Comparison of ENCODE assay signal across 13 cellular contexts in the genomic region with DNA sequence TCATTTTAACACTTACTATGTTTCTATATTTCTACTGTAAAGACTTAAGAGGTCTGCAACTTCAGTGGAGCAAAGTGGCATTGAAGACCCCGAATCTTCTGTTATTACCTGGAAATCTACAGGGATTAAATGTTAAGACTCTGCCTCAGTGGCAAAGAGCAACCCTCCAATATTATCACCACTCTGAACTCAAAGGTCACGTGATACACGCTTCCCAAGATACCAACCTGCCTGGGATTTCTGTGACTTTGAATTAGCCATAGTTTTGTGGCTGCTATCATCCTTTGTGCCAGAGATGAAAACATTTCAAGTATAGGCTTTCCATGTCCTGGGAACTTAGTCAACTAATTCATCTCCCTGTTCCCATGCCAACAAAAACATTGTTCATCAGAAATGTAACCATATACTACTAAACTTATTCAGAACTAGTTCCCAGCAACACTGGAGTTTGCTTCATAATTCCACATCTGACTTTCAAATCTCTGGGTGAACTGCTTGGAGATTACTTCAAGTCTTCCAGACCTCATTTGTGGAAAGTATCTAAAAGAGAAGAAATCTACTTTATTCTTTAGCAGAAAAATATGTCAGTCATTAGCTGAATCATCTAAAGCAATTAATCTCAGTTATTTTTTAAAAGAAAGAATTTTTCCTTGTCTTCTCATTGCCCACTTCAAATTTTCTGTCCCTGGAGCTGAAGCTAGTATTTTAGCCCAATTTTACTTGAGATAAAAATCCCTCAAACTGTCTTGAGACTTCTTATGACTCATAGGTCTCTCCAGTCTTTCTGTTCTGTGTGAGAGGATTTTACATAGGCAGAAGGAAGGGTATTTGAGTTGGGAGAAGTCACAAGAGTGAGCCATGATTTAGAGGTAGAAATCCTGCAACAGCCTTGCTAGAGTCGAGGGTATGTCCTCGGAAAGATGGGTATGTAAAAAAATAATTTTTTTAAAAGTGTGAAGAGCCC.
DNase-seq lines count a peak whose midpoint lies in the region; ATAC-seq, FAIRE-seq and TF ChIP-seq lines count a peak whose summit lies in the region.
"Had no signal": no experiment of that assay in that cellular context is flagged by ENCODE, and none has a peak within 500 bp of the region (broad histone marks: within the 10 kb centered on the region; RNA-seq: fewer than 3 reads in every experiment).

No MANE protein-coding gene starts in this region.

- no peak for TF ChIP-seq EP300 in K562 (IDR thresholded peaks at IDR 0.05; ENCODE audit: low read length)

- no peaks in the 10 kb centered on the region for H3K27me3 Mint-ChIP-seq in CD4-positive, alpha-beta T cell

- no peaks in the 10 kb centered on the region for H3K9me3 Mint-ChIP-seq in CD4-positive, alpha-beta T cell

- H3K4me3 Mint-ChIP-seq in CD4-positive, alpha-beta T cell, result no peak overlapping the region

- H4K20me1 ChIP-seq in K562 (replicated peaks; ENCODE audit: control insufficient read depth, insufficient read depth, low read length), result no peaks in the 10 kb centered on the region

- H3K9me3 ChIP-seq in K562 (replicated peaks; ENCODE audit: control insufficient read depth, insufficient read depth, low read depth, low read length) (no peaks in the 10 kb centered on the region; the same call in 1 of the 2 replicates), left lung (no peaks in the 10 kb centered on the region)
- no peaks in the 10 kb centered on the region for H3K9me3 ChIP-seq in CD4-positive, alpha-beta T cell (ENCODE audit: control insufficient read depth, low read length)
- H3K9me3 ChIP-seq: tibial nerve had no signal

- H3K4me2 ChIP-seq in K562 (ENCODE audit: insufficient read depth, low read length), result no peak overlapping the region
- H3K4me2 ChIP-seq: PC-9 had no signal

- TF ChIP-seq RAD21 in K562 (CRISPR knock-in tag; conservative IDR thresholded peaks at IDR 0.05 in 1 of 2, IDR thresholded peaks at IDR 0.05 in 1 of 2), result no peak

- H3K27ac ChIP-seq in K562 (ENCODE audit: extremely low read depth, low read depth, low read length) (no peak overlapping the region), left lung (no peak overlapping the region)
- no peak overlapping the region for H3K27ac ChIP-seq in CD4-positive, alpha-beta T cell (ENCODE audit: low read depth, low read length)
- H3K27ac ChIP-seq: PC-9, tibial nerve had no signal

- FAIRE-seq in K562 (lab: Jason Lieb, UNC), result no peak

- CTCF ChIA-PET in K562 (lab: Yijun Ruan, JAX; ENCODE audit: low intra/inter-chr PET ratio), result no interaction called here
- CTCF ChIA-PET in CD4-positive, alpha-beta T cell (lab: Charles Lee), result no interaction called here

- BruUV-seq in K562 (replicated peaks; lab: Mats Ljungman, UMichigan), result no TSS peak

- no peaks in the 10 kb centered on the region for H3K36me3 ChIP-seq in K562 (ENCODE audit: control insufficient read depth, insufficient read depth, low read length)
- peaks cover 0 to 1% of the 10 kb centered on the region in 2 donors for H3K36me3 ChIP-seq in left lung

- H3K27ac Mint-ChIP-seq in CD4-positive, alpha-beta T cell, result no peak overlapping the region

- H3K4me3 ChIP-seq in K562 (no peak overlapping the region), lower leg skin (ENCODE audit: low read depth, poor library complexity, severe bottlenecking) (no peak overlapping the region), left lung (no peak overlapping the region)
- H3K4me3 ChIP-seq: PC-9, tibial nerve had no signal

- no peaks in the 10 kb centered on the region for H3K9me1 ChIP-seq in K562 (ENCODE audit: control insufficient read depth, insufficient read depth, low read length)

- TF ChIP-seq POLR2A in K562 (conservative IDR thresholded peaks at IDR 0.05) (no peak), lower leg skin (IDR thresholded peaks at IDR 0.05) (no peak)

- intact Hi-C loops in left ventricle myocardium superior (cut with micrococcal nuclease), result no loop called here
- intact Hi-C loops in Right ventricle myocardium inferior (cut with DNase I), result no loop called here
- intact Hi-C loops in K562 (cut with micrococcal nuclease), result no loop called here
- intact Hi-C loops in CD4-positive, alpha-beta T cell (cut with DNase I, micrococcal nuclease), result no loop called here
- intact Hi-C loops in lower leg skin (cut with DNase I; ENCODE audit: low total_unique reads), result no loop called here
- intact Hi-C loops in left lung (cut with DNase I), result no loop called here

- H3K27me3 ChIP-seq in K562 (ENCODE audit: control insufficient read depth in 2 of 2, insufficient read depth in 2 of 2, low read length in 2 of 2) (no peaks in the 10 kb centered on the region), left lung (no peaks in the 10 kb centered on the region)
- no peaks in the 10 kb centered on the region for H3K27me3 ChIP-seq in CD4-positive, alpha-beta T cell (ENCODE audit: control insufficient read depth, insufficient read depth, low read length)
- H3K27me3 ChIP-seq: tibial nerve had no signal

- POLR2A ChIA-PET in K562 (lab: Yijun Ruan, JAX), result no interaction called here
- POLR2A ChIA-PET in CD4-positive, alpha-beta T cell (lab: Charles Lee), result no interaction called here

- no peak overlapping the region for H3K9ac ChIP-seq in K562 (ENCODE audit: insufficient read depth in 1 of 2, low read depth in 2 of 2, low read length in 2 of 2)

- ATAC-seq in left ventricle myocardium superior, result peak; percentile 37
- ATAC-seq in Right ventricle myocardium inferior, result no peak
- ATAC-seq in K562, result no peak
- no peak for ATAC-seq in CD4-positive, alpha-beta T cell (ENCODE audit: poor library complexity)
- no peak for ATAC-seq in left lung

- no peak overlapping the region for H2AFZ ChIP-seq in K562 (ENCODE audit: low read depth, low read length)
- H2AFZ ChIP-seq: PC-9 had no signal

- DNase-seq in left ventricle myocardium superior (no peak), Right ventricle myocardium inferior (ENCODE audit: missing footprints) (no peak), K562 (ENCODE audit: extremely low read depth in 1 of 4, low spot score in 3 of 4) (no peak), hepatic stellate cell (ENCODE audit: low spot score) (peak; percentile 33), germinal center (ENCODE audit: low spot score) (no peak), lower leg skin (ENCODE audit: low spot score in 2 of 2) (no peak), left lung (no peak)
- no peak for DNase-seq in CD4-positive, alpha-beta T cell
- DNase-seq: activated CD4-positive, alpha-beta T cell treated with anti-CD3 and anti-CD28 coated beads, Interleukin-2, amount 50 U/mL, for 48 hours; AML-193; MM.1S; PC-9 had no signal

- TF ChIP-seq CTCF in K562 (IDR thresholded peaks at IDR 0.05 in 2 of 3, conservative IDR thresholded peaks at IDR 0.05 in 1 of 3; ENCODE audit: insufficient read depth in 2 of 3, low read depth in 1 of 3, low read length in 3 of 3) (no peak), lower leg skin (IDR thresholded peaks at IDR 0.05) (no peak), left lung (IDR thresholded peaks at IDR 0.05) (no peak)
- no peak for TF ChIP-seq CTCF in CD4-positive, alpha-beta T cell (IDR thresholded peaks at IDR 0.05)

- H3K79me2 ChIP-seq in K562 (ENCODE audit: control insufficient read depth, insufficient read depth, low read length), result no peaks in the 10 kb centered on the region

- 1% methylated on average over 5 of the region's 5 CpGs for WGBS in K562 (ENCODE audit: insufficient coverage, low coverage, missing lambda C conversion rate)
- WGBS in lower leg skin, 2 donors, result 83 to 90% methylated on average over 5 of the region's 5 CpGs

- no peaks in the 10 kb centered on the region for H3K4me1 Mint-ChIP-seq in CD4-positive, alpha-beta T cell (ENCODE audit: low read depth)

- in situ Hi-C loops in K562 (cut with MboI), result no loop called here

- H3K4me1 ChIP-seq in K562 (replicated peaks in 1 of 2; ENCODE audit: control insufficient read depth in 2 of 2, insufficient read depth in 2 of 2, low read length in 2 of 2) (no peaks in the 10 kb centered on the region), left lung (no peaks in the 10 kb centered on the region)
- H3K4me1 ChIP-seq: tibial nerve had no signal

- no peaks in the 10 kb centered on the region for H3K36me3 Mint-ChIP-seq in CD4-positive, alpha-beta T cell (ENCODE audit: low read depth)

TF ChIP-seq in K562, 482 proteins besides CTCF, POLR2A, EP300 and RAD21:
- no peak for TF ChIP-seq MEF2A (IDR thresholded peaks at IDR 0.05; ENCODE audit: control insufficient read depth, low read depth, low read length)
- TF ChIP-seq, protein P1, sequence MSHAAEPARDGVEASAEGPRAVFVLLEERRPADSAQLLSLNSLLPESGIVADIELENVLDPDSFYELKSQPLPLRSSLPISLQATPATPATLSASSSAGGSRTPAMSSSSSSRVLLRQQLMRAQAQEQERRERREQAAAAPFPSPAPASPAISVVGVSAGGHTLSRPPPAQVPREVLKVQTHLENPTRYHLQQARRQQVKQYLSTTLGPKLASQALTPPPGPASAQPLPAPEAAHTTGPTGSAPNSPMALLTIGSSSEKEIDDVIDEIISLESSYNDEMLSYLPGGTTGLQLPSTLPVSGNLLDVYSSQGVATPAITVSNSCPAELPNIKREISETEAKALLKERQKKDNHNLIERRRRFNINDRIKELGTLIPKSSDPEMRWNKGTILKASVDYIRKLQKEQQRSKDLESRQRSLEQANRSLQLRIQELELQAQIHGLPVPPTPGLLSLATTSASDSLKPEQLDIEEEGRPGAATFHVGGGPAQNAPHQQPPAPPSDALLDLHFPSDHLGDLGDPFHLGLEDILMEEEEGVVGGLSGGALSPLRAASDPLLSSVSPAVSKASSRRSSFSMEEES (CRISPR knock-in tag; IDR thresholded peaks at IDR 0.05), result peak; percentile 85
- no peak for TF ChIP-seq PTRF (tag; IDR thresholded peaks at IDR 0.05)
- 0 out of 2 replicates have a peak, but pooled peaks have one; percentile 14 for TF ChIP-seq RAD51 (IDR thresholded peaks at IDR 0.05; ENCODE audit: borderline replicate concordance, low read depth)
